Comparison of ENCODE assay signal across 20 cellular contexts in genomic region chr2:86219896-86220295, GRCh38. TPM values are rescaled to one million over a fixed set of nuclear protein-coding genes. Genes with fewer than 3 reads are reported as not detected.
DNase-seq lines count a peak whose midpoint lies in the region; ATAC-seq and TF ChIP-seq lines count a peak whose summit lies in the region.
"Had no signal": no experiment of that assay in that cellular context is flagged by ENCODE, and none has a peak within 500 bp of the region (broad histone marks: within the 10 kb centered on the region; RNA-seq: fewer than 3 reads in every experiment).

No MANE protein-coding gene starts in this region.

- H3K27ac ChIP-seq in right atrium auricular region (no peak overlapping the region), heart right ventricle (no peak overlapping the region), neural progenitor cell (no peak overlapping the region)
- H3K27ac ChIP-seq: BLaER1 treated with 17β-estradiol and CSF1 and Interleukin-3, amounts not matched to agents 10 nM and 100 nM; C4-2B had no signal

- H3K4me1 Mint-ChIP-seq in neural progenitor cell (peaks cover 30% of the 10 kb centered on the region), osteocyte (ENCODE audit: unreplicated experiment) (peaks cover 30% of the 10 kb centered on the region)
- H3K4me1 Mint-ChIP-seq in stimulated activated naive CD8-positive, alpha-beta T cell treated with anti-CD3 and anti-CD28 coated beads, Interleukin-15, amount 100 ng/mL, for 72 hours = peaks cover 31% of the 10 kb centered on the region

- 86 to 87% methylated on average over 5 of the region's 5 CpGs for WGBS in heart right ventricle, 2 donors

- no peak for TF ChIP-seq CTCF in right atrium auricular region (IDR thresholded peaks at IDR 0.05)
- TF ChIP-seq CTCF in heart right ventricle (IDR thresholded peaks at IDR 0.05) = no peak
- no peak for TF ChIP-seq CTCF in neural progenitor cell (IDR thresholded peaks at IDR 0.05)
- no peak for TF ChIP-seq CTCF in osteocyte (IDR thresholded peaks at IDR 0.05)

- DNase-seq in right atrium auricular region (ENCODE audit: low spot score) = peak; percentile 32
- DNase-seq in heart right ventricle = no peak
- peak; percentile 33 for DNase-seq in mesenteric fat pad (ENCODE audit: low spot score)
- no peak for DNase-seq in neural progenitor cell (ENCODE audit: low spot score)
- peak; percentile 53 for DNase-seq in osteocyte (ENCODE audit: extremely low spot score, unreplicated experiment)
- no peak for DNase-seq in stimulated activated naive CD8-positive, alpha-beta T cell treated with anti-CD3 and anti-CD28 coated beads, Interleukin-15, amount 100 ng/mL, for 72 hours
- no peak for DNase-seq in Ammon's horn (ENCODE audit: low spot score)
- DNase-seq: 8988T; ACHN; Caco-2; Calu3; CD4-positive, alpha-beta T cell; CD8-positive, alpha-beta T cell; DMS79 treated with DMSO at 0.1 percent for 48 hours; GF-D8 had no signal

- H3K4me1 ChIP-seq in right atrium auricular region = peaks cover 0 to 38% of the 10 kb centered on the region in 2 donors
- H3K4me1 ChIP-seq in heart right ventricle = peaks cover 11 to 58% (median 44%) of the 10 kb centered on the region in 9 donors
- H3K4me1 ChIP-seq in neural progenitor cell = peaks cover 15% of the 10 kb centered on the region

- ATAC-seq in heart right ventricle = no peak
- no peak for ATAC-seq in GM18861 (IDR thresholded peaks at IDR 0.05; ENCODE audit: unreplicated experiment)
- ATAC-seq in stimulated activated naive CD8-positive, alpha-beta T cell treated with anti-CD3 and anti-CD28 coated beads, Interleukin-15, amount 100 ng/mL, for 72 hours = no peak
- ATAC-seq: CD8-positive, alpha-beta T cell; GM12878 had no signal

- no peaks in the 10 kb centered on the region for H3K79me2 ChIP-seq in neural progenitor cell (ENCODE audit: low read depth)

- H3K9me3 ChIP-seq in right atrium auricular region (no peaks in the 10 kb centered on the region), heart right ventricle (no peaks in the 10 kb centered on the region), neural progenitor cell (ENCODE audit: low read depth) (no peaks in the 10 kb centered on the region)
- H3K9me3 ChIP-seq: Caco-2 had no signal

- H3K27me3 Mint-ChIP-seq in neural progenitor cell (ENCODE audit: insufficient read depth, low read depth) = peaks cover 4% of the 10 kb centered on the region
- no peaks in the 10 kb centered on the region for H3K27me3 Mint-ChIP-seq in osteocyte (ENCODE audit: unreplicated experiment)
- H3K27me3 Mint-ChIP-seq in stimulated activated naive CD8-positive, alpha-beta T cell treated with anti-CD3 and anti-CD28 coated beads, Interleukin-15, amount 100 ng/mL, for 72 hours = no peaks in the 10 kb centered on the region
- H3K27me3 Mint-ChIP-seq: B cell; CD4-positive, alpha-beta T cell had no signal

- H3K9ac ChIP-seq in neural progenitor cell = no peak overlapping the region
- H3K9ac ChIP-seq: BLaER1 treated with 17β-estradiol and CSF1 and Interleukin-3, amounts not matched to agents 10 nM and 100 nM had no signal

- H3K27ac Mint-ChIP-seq in neural progenitor cell (peak overlapping the region; percentile 10), osteocyte (ENCODE audit: unreplicated experiment) (no peak overlapping the region)
- H3K27ac Mint-ChIP-seq in stimulated activated naive CD8-positive, alpha-beta T cell treated with anti-CD3 and anti-CD28 coated beads, Interleukin-15, amount 100 ng/mL, for 72 hours = peak overlapping the region in 1 of 2 donors; percentile 69
- H3K27ac Mint-ChIP-seq: B cell; CD4-positive, alpha-beta T cell; CD8-positive, alpha-beta T cell had no signal

- no peaks in the 10 kb centered on the region for H4K20me1 ChIP-seq in neural progenitor cell (ENCODE audit: low read depth)
- H4K20me1 ChIP-seq: BLaER1 treated with 17β-estradiol and CSF1 and Interleukin-3, amounts not matched to agents 10 nM and 100 nM had no signal

- H3K4me3 Mint-ChIP-seq in neural progenitor cell (no peak overlapping the region), osteocyte (ENCODE audit: unreplicated experiment) (no peak overlapping the region)
- H3K4me3 Mint-ChIP-seq in stimulated activated naive CD8-positive, alpha-beta T cell treated with anti-CD3 and anti-CD28 coated beads, Interleukin-15, amount 100 ng/mL, for 72 hours = no peak overlapping the region
- H3K4me3 Mint-ChIP-seq: B cell; CD4-positive, alpha-beta T cell; CD8-positive, alpha-beta T cell had no signal

- H3K36me3 ChIP-seq in right atrium auricular region (no peaks in the 10 kb centered on the region), heart right ventricle (peaks cover 0 to 11% (median 0%) of the 10 kb centered on the region in 9 donors), neural progenitor cell (no peaks in the 10 kb centered on the region)

- H3K27me3 ChIP-seq in right atrium auricular region = no peaks in the 10 kb centered on the region
- no peaks in the 10 kb centered on the region for H3K27me3 ChIP-seq in heart right ventricle
- H3K27me3 ChIP-seq in neural progenitor cell = peaks cover 5% of the 10 kb centered on the region
- H3K27me3 ChIP-seq: BLaER1 treated with 17β-estradiol and CSF1 and Interleukin-3, amounts not matched to agents 10 nM and 100 nM had no signal

- H3K36me3 Mint-ChIP-seq in neural progenitor cell (no peaks in the 10 kb centered on the region), osteocyte (ENCODE audit: unreplicated experiment) (no peaks in the 10 kb centered on the region)
- H3K36me3 Mint-ChIP-seq: CD8-positive, alpha-beta T cell had no signal

- H3K9me3 Mint-ChIP-seq in neural progenitor cell (no peaks in the 10 kb centered on the region), osteocyte (ENCODE audit: unreplicated experiment) (no peaks in the 10 kb centered on the region)
- H3K9me3 Mint-ChIP-seq in stimulated activated naive CD8-positive, alpha-beta T cell treated with anti-CD3 and anti-CD28 coated beads, Interleukin-15, amount 100 ng/mL, for 72 hours = peaks cover 0 to 7% of the 10 kb centered on the region in 2 donors
- H3K9me3 Mint-ChIP-seq: CD4-positive, alpha-beta T cell; CD8-positive, alpha-beta T cell had no signal

- H2AFZ ChIP-seq in neural progenitor cell (replicated peaks) = no peak overlapping the region

- intact Hi-C loops in heart right ventricle (cut with DNase I) = loop anchor here (2.0 to 10.0 kb wide), 9 partner anchors 55 to 225 kb away; partner anchors contain the start of gene KDM3A (in 3 of the 10)

- no peaks in the 10 kb centered on the region for H3F3A ChIP-seq in neural progenitor cell (ENCODE audit: low read depth)

- H3K4me2 ChIP-seq in neural progenitor cell = no peak overlapping the region
- H3K4me2 ChIP-seq: BLaER1 treated with 17β-estradiol and CSF1 and Interleukin-3, amounts not matched to agents 10 nM and 100 nM had no signal

- H3K4me3 ChIP-seq in right atrium auricular region = no peak overlapping the region
- no peak overlapping the region for H3K4me3 ChIP-seq in heart right ventricle
- H3K4me3 ChIP-seq in neural progenitor cell = no peak overlapping the region
- H3K4me3 ChIP-seq: BLaER1 treated with 17β-estradiol and CSF1 and Interleukin-3, amounts not matched to agents 10 nM and 100 nM; GM12878 had no signal

RNA-seq across cellular contexts. Expression of gene MRPL35, which starts 20.6 kb away (rescaled TPM):
- total RNA-seq in right atrium auricular region (10 to 100 TPM; 36.0 to 53.5 TPM), heart right ventricle (100 to 1,000 TPM in 7 of 10 donors, 10 to 100 TPM in 3; 72.5 to 147 (median 113) TPM), mesenteric fat pad (30.9 TPM), neural progenitor cell (ENCODE audit: low replicate concordance) (24.8 and 38.1 TPM in 2 replicates), osteocyte (27.1 and 27.5 TPM in 2 replicates)
- polyA plus RNA-seq in heart right ventricle = 10 to 100 TPM; 31.8 to 49.1 TPM

RNA-seq across cellular contexts. Expression of gene IMMT, which starts 24.6 kb away (rescaled TPM):
- 100 to 1,000 TPM; 104 to 177 TPM for total RNA-seq in right atrium auricular region
- total RNA-seq in heart right ventricle = 100 to 1,000 TPM; 211 to 333 (median 306) TPM
- polyA plus RNA-seq in heart right ventricle = 100 to 1,000 TPM in 1 of 2 donors, 10 to 100 TPM in 1; 48.2 to 135 TPM
- total RNA-seq in mesenteric fat pad = 85.2 TPM
- 71.3 and 93.3 TPM in 2 replicates for total RNA-seq in neural progenitor cell (ENCODE audit: low replicate concordance)
- 79.9 and 81.8 TPM in 2 replicates for total RNA-seq in osteocyte

Comparison
In these comparisons a context has a peak if more than half of its experiments do, and no peak if none do; other contexts are left out.
1. DNase-seq: peak in right atrium auricular region (single experiment), mesenteric fat pad (single experiment) and osteocyte (single experiment); none in heart right ventricle (0 of 2), neural progenitor cell (single experiment), stimulated activated naive CD8-positive, alpha-beta T cell treated with anti-CD3 and anti-CD28 coated beads, Interleukin-15, amount 100 ng/mL, for 72 hours (0 of 2) and Ammon's horn (single experiment).